1 cellular context compared by ENCODE assay signal in the genomic region with DNA sequence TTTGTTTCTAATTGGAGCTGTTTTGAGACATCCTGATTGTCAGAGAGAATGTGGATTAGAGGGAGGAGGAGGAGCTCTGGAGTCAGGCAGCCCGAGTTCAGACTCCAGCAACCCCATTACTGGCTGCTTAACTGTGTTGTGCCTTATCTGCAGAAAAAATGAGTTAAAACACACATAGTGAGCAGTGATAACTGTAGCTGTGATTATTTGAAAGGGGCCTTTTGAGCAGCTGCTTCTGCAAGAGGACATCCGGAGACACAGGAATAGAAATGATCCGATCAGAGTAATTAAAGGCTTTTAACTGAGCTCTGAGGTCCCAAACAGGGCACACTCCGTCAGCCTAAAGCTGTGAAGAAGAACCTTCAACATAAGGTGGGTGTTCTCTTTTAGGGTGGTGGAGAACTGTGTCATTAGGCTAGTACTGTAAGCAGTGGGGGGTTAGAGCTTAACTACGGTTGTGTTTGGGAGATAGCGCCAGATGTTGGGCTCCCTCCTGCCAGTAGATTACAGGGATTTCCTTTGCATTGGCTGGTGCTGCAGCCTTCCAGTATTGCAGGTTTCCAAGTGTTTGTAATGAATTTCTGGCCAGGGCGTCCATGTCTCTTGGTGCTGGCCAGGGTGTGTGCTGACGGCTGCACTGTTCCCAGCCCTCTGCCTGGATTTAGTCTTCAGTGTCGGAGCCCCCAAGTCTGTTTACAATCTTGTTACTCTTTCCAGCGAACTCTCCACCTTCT.
TF ChIP-seq lines count a peak whose summit lies in the region.

No MANE protein-coding gene starts in this region.

TF ChIP-seq in H1, 55 proteins besides CTCF, POLR2A, EP300 and RAD21:
- TF ChIP-seq SP2 (IDR thresholded peaks at IDR 0.05; ENCODE audit: low read length) (no peak), PHF8 (conservative IDR thresholded peaks at IDR 0.05; ENCODE audit: low read depth, low read length) (no peak), CBX8 (IDR thresholded peaks at IDR 0.05; ENCODE audit: borderline replicate concordance, low read depth, low read length) (no peak), KDM5A (IDR thresholded peaks at IDR 0.05; ENCODE audit: low read length) (no peak), FOSL1 (IDR thresholded peaks at IDR 0.05; ENCODE audit: insufficient read depth, low read depth, low read length) (no peak), BRCA1 (IDR thresholded peaks at IDR 0.05; ENCODE audit: low read depth, low read length) (no peak), CREB1 (IDR thresholded peaks at IDR 0.05) (no peak)
- TF ChIP-seq, protein P1, sequence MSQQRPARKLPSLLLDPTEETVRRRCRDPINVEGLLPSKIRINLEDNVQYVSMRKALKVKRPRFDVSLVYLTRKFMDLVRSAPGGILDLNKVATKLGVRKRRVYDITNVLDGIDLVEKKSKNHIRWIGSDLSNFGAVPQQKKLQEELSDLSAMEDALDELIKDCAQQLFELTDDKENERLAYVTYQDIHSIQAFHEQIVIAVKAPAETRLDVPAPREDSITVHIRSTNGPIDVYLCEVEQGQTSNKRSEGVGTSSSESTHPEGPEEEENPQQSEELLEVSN (IDR thresholded peaks at IDR 0.05), result no peak
